26 cellular contexts compared by ENCODE assay signal in genomic region chr16:77647726-77648125, GRCh38.
"Had no signal": no experiment of that assay in that cellular context is flagged by ENCODE, and none has a peak within 500 bp of the region (broad histone marks: within the 10 kb centered on the region; RNA-seq: fewer than 3 reads in every experiment).

No MANE protein-coding gene starts in this region.

- H3K9me3 ChIP-seq: SJCRH30 had no signal

- DNase-seq: activated CD4-positive, alpha-beta T cell treated with anti-CD3 and anti-CD28 coated beads for 36 hours; activated CD4-positive, alpha-beta T cell treated with anti-CD3 and anti-CD28 coated beads, Interleukin-2, amount 10 ng/mL, durations not matched to agents 7 days and 5 days; activated CD4-positive, alpha-beta T cell treated with anti-CD3 and anti-CD28 coated beads, Interleukin-2, amount 50 U/mL, for 48 hours; activated CD8-positive, alpha-beta T cell treated with anti-CD3 and anti-CD28 coated beads, Interleukin-2, amount 10 ng/mL, durations not matched to agents 7 days and 5 days; activated gamma-delta T cell; activated naive CD4-positive, alpha-beta T cell treated with Interleukin-2 at 50 U/mL for 16 hours; activated naive CD8-positive, alpha-beta T cell treated with anti-CD3 and anti-CD28 coated beads, Interleukin-2, amount 10 ng/mL, durations not matched to agents 7 days and 5 days; activated T-cell treated with anti-CD3 and anti-CD28 coated beads, Interleukin-2, amount 50 U/mL, for 24 hours; anterior cingulate cortex; caudate nucleus; Karpas-422; KBM-7; NCI-H1105; NCI-H1417 treated with DMSO at 0.1 percent for 48 hours; NCI-H187 treated with DMSO at 0.1 percent for 48 hours; NCI-H2081; NCI-H2171 treated with DMSO at 0.1 percent for 48 hours; NCI-H2227 treated with DMSO at 0.1 percent for 48 hours; NCI-H446; NCI-H524; SHP77; SJCRH30 had no signal

- H3K27me3 ChIP-seq: SJCRH30 had no signal

- H3K27ac ChIP-seq: SJCRH30, SK-N-MC had no signal

- H3K4me1 ChIP-seq: SJCRH30 had no signal

- ATAC-seq: activated CD4-positive, alpha-beta T cell treated with anti-CD3 and anti-CD28 coated beads for 36 hours; activated CD4-positive, CD25-positive, alpha-beta regulatory T cell treated with anti-CD3 and anti-CD28 coated beads, Interleukin-2, amount 50 U/mL, for 24 hours; activated CD8-positive, alpha-beta T cell treated with anti-CD3 and anti-CD28 coated beads, Interleukin-2, amount 10 ng/mL, durations not matched to agents 7 days and 5 days; Panc1; WTC11 had no signal

- H3K36me3 ChIP-seq: SJCRH30 had no signal

- H3K4me3 ChIP-seq: SJCRH30, SK-N-MC had no signal
